ENCODE assay signal across 10 cellular contexts in genomic region chr5:125409101-125409495, GRCh38.
A peak's percentile ranks its signal among the peaks of the same experiment; 100 is the strongest.
DNase-seq lines count a peak whose midpoint lies in the region; ATAC-seq and TF ChIP-seq lines count a peak whose summit lies in the region.
"Had no signal": no experiment of that assay in that cellular context is flagged by ENCODE, and none has a peak within 500 bp of the region (broad histone marks: within the 10 kb centered on the region; RNA-seq: fewer than 3 reads in every experiment).

No MANE protein-coding gene starts in this region.

- H3K27me3 ChIP-seq in muscle layer of duodenum (ENCODE audit: low read depth, low read length): no peaks in the 10 kb centered on the region

- H3K27ac ChIP-seq in muscle layer of duodenum (ENCODE audit: low read length): peak overlapping the region; percentile 68

- H3K9me3 Mint-ChIP-seq in chondrocyte (ENCODE audit: low read depth): peaks cover 9% of the 10 kb centered on the region
- peaks cover 2% of the 10 kb centered on the region for H3K9me3 Mint-ChIP-seq in activated naive CD8-positive, alpha-beta T cell treated with anti-CD3 and anti-CD28 coated beads for 36 hours
- H3K9me3 Mint-ChIP-seq: activated naive CD4-positive, alpha-beta T cell treated with anti-CD3 and anti-CD28 coated beads, Interleukin-2, amount 50 U/mL, for 24 hours had no signal

- ATAC-seq in activated CD4-positive, CD25-positive, alpha-beta regulatory T cell treated with anti-CD3 and anti-CD28 coated beads, Interleukin-2, amount 50 U/mL, for 24 hours: no peak
- ATAC-seq in GM21367 (IDR thresholded peaks at IDR 0.05; ENCODE audit: unreplicated experiment): no peak

- H3K36me3 ChIP-seq in muscle layer of duodenum (ENCODE audit: control insufficient read depth in 1 of 2, insufficient read depth in 2 of 2, low read length in 2 of 2): no peaks in the 10 kb centered on the region

- H3K27ac Mint-ChIP-seq in chondrocyte (ENCODE audit: unreplicated experiment): peak overlapping the region; percentile 99
- no peak overlapping the region for H3K27ac Mint-ChIP-seq in activated naive CD8-positive, alpha-beta T cell treated with anti-CD3 and anti-CD28 coated beads for 36 hours
- H3K27ac Mint-ChIP-seq: activated naive CD4-positive, alpha-beta T cell treated with anti-CD3 and anti-CD28 coated beads, Interleukin-2, amount 50 U/mL, for 24 hours had no signal

- peak overlapping the region in 1 of 2 donors; percentile 27 for H3K4me3 ChIP-seq in muscle layer of duodenum (ENCODE audit: low read depth in 1 of 2, low read length in 2 of 2)

- TF ChIP-seq CTCF in chondrocyte (IDR thresholded peaks at IDR 0.05): no peak

- H3K4me1 Mint-ChIP-seq in chondrocyte (ENCODE audit: low read depth): peaks cover 59% of the 10 kb centered on the region
- H3K4me1 Mint-ChIP-seq in activated naive CD8-positive, alpha-beta T cell treated with anti-CD3 and anti-CD28 coated beads for 36 hours: peaks cover 9% of the 10 kb centered on the region
- H3K4me1 Mint-ChIP-seq: activated naive CD4-positive, alpha-beta T cell treated with anti-CD3 and anti-CD28 coated beads, Interleukin-2, amount 50 U/mL, for 24 hours had no signal

- H3K27me3 Mint-ChIP-seq in chondrocyte (ENCODE audit: low read depth): no peaks in the 10 kb centered on the region
- no peaks in the 10 kb centered on the region for H3K27me3 Mint-ChIP-seq in activated naive CD8-positive, alpha-beta T cell treated with anti-CD3 and anti-CD28 coated beads for 36 hours
- H3K27me3 Mint-ChIP-seq: activated naive CD4-positive, alpha-beta T cell treated with anti-CD3 and anti-CD28 coated beads, Interleukin-2, amount 50 U/mL, for 24 hours had no signal

- no peaks in the 10 kb centered on the region for H3K36me3 Mint-ChIP-seq in chondrocyte (ENCODE audit: low read depth)
- no peaks in the 10 kb centered on the region for H3K36me3 Mint-ChIP-seq in activated naive CD8-positive, alpha-beta T cell treated with anti-CD3 and anti-CD28 coated beads for 36 hours
- H3K36me3 Mint-ChIP-seq: activated naive CD4-positive, alpha-beta T cell treated with anti-CD3 and anti-CD28 coated beads, Interleukin-2, amount 50 U/mL, for 24 hours had no signal

- no peak overlapping the region for H3K4me3 Mint-ChIP-seq in chondrocyte (ENCODE audit: unreplicated experiment)
- no peak overlapping the region for H3K4me3 Mint-ChIP-seq in activated naive CD8-positive, alpha-beta T cell treated with anti-CD3 and anti-CD28 coated beads for 36 hours
- H3K4me3 Mint-ChIP-seq: activated naive CD4-positive, alpha-beta T cell treated with anti-CD3 and anti-CD28 coated beads, Interleukin-2, amount 50 U/mL, for 24 hours had no signal

- DNase-seq in COLO668 (lab: John Stamatoyannopoulos, UW; ENCODE audit: unreplicated experiment) (peak; percentile 29), NCI-H2196 (lab: John Stamatoyannopoulos, UW; ENCODE audit: unreplicated experiment) (peak; percentile 44), chondrocyte (ENCODE audit: low spot score) (no peak), KG1 (lab: John Stamatoyannopoulos, UW) (no peak)
- no peak for DNase-seq in activated naive CD8-positive, alpha-beta T cell treated with anti-CD3 and anti-CD28 coated beads for 36 hours
- DNase-seq: stimulated activated CD4-positive, alpha-beta T cell treated with anti-CD3 and anti-CD28 coated beads, Interleukin-4, amount 100 ng/mL, for 1 hour had no signal

- peaks cover 21 to 48% of the 10 kb centered on the region in 2 donors for H3K4me1 ChIP-seq in muscle layer of duodenum (ENCODE audit: control insufficient read depth in 1 of 2, insufficient read depth in 2 of 2, low read length in 2 of 2)

- H3K9me3 ChIP-seq in muscle layer of duodenum (ENCODE audit: control insufficient read depth in 1 of 2, low read length in 2 of 2): peaks cover 0 to 5% of the 10 kb centered on the region in 2 donors

Comparison
In these comparisons a context has a peak if more than half of its experiments do, and no peak if none do; other contexts are left out.
1. DNase-seq: peak in COLO668 (single experiment) and NCI-H2196 (single experiment); none in chondrocyte (single experiment), KG1 (single experiment) and activated naive CD8-positive, alpha-beta T cell treated with anti-CD3 and anti-CD28 coated beads for 36 hours (single experiment).